13 cellular contexts compared by ENCODE assay signal in genomic region chr3:63753567-63753966, GRCh38.
DNase-seq lines count a peak whose midpoint lies in the region; ATAC-seq and TF ChIP-seq lines count a peak whose summit lies in the region.
"Had no signal": no experiment of that assay in that cellular context is flagged by ENCODE, and none has a peak within 500 bp of the region (broad histone marks: within the 10 kb centered on the region; RNA-seq: fewer than 3 reads in every experiment).

No MANE protein-coding gene starts in this region.

- H3K36me3 ChIP-seq in CD8-positive, alpha-beta memory T cell (ENCODE audit: insufficient read depth, low read length), result no peaks in the 10 kb centered on the region
- H3K36me3 ChIP-seq: thoracic aorta had no signal

- POLR2A ChIA-PET in CD8-positive, alpha-beta memory T cell (lab: Charles Lee), result no interaction called here

- H3K9me3 ChIP-seq in CD8-positive, alpha-beta memory T cell (ENCODE audit: low read length), result no peaks in the 10 kb centered on the region
- H3K9me3 ChIP-seq: psoas muscle, thoracic aorta had no signal

- no peaks in the 10 kb centered on the region for H3K4me1 ChIP-seq in CD8-positive, alpha-beta memory T cell (ENCODE audit: insufficient read depth, low read length)
- H3K4me1 ChIP-seq: psoas muscle had no signal

- CTCF ChIA-PET in CD8-positive, alpha-beta memory T cell (lab: Charles Lee), result no interaction called here

- H3K9me3 Mint-ChIP-seq in CD8-positive, alpha-beta memory T cell, result peaks cover 0 to 1% (median 0%) of the 10 kb centered on the region in 5 donors
- no peaks in the 10 kb centered on the region for H3K9me3 Mint-ChIP-seq in activated T-helper 1 cell treated with anti-CD3 and anti-CD28 coated beads, Interleukin-12 subunit alpha, Interleukin-12 subunit beta, Interleukin-2, Interleukin-4 antibody, amounts not matched to agents 30 ng/mL and 10 ng/mL and 1 ng/mL, durations not matched to agents 14 hours and 24 hours and 36 hours
- H3K9me3 Mint-ChIP-seq: activated CD4-positive, alpha-beta T cell treated with anti-CD3 and anti-CD28 coated beads, Interleukin-2, amount 10 ng/mL, durations not matched to agents 7 days and 5 days had no signal

- H3K4me1 Mint-ChIP-seq in CD8-positive, alpha-beta memory T cell, result no peaks in the 10 kb centered on the region
- no peaks in the 10 kb centered on the region for H3K4me1 Mint-ChIP-seq in activated T-helper 1 cell treated with anti-CD3 and anti-CD28 coated beads, Interleukin-12 subunit alpha, Interleukin-12 subunit beta, Interleukin-2, Interleukin-4 antibody, amounts not matched to agents 30 ng/mL and 10 ng/mL and 1 ng/mL, durations not matched to agents 14 hours and 24 hours and 36 hours (ENCODE audit: low read depth)
- H3K4me1 Mint-ChIP-seq: activated CD4-positive, alpha-beta T cell treated with anti-CD3 and anti-CD28 coated beads, Interleukin-2, amount 10 ng/mL, durations not matched to agents 7 days and 5 days had no signal

- H3K36me3 Mint-ChIP-seq in CD8-positive, alpha-beta memory T cell, result no peaks in the 10 kb centered on the region
- H3K36me3 Mint-ChIP-seq in activated T-helper 1 cell treated with anti-CD3 and anti-CD28 coated beads, Interleukin-12 subunit alpha, Interleukin-12 subunit beta, Interleukin-2, Interleukin-4 antibody, amounts not matched to agents 30 ng/mL and 10 ng/mL and 1 ng/mL, durations not matched to agents 14 hours and 24 hours and 36 hours (ENCODE audit: low read depth), result no peaks in the 10 kb centered on the region

- H3K27ac ChIP-seq in CD8-positive, alpha-beta memory T cell (ENCODE audit: low read depth, low read length), result no peak overlapping the region
- H3K27ac ChIP-seq: psoas muscle, thoracic aorta had no signal

- peaks cover 0 to 1% of the 10 kb centered on the region in 2 donors for H3K27me3 Mint-ChIP-seq in CD8-positive, alpha-beta memory T cell
- H3K27me3 Mint-ChIP-seq in activated T-helper 1 cell treated with anti-CD3 and anti-CD28 coated beads, Interleukin-12 subunit alpha, Interleukin-12 subunit beta, Interleukin-2, Interleukin-4 antibody, amounts not matched to agents 30 ng/mL and 10 ng/mL and 1 ng/mL, durations not matched to agents 14 hours and 24 hours and 36 hours (ENCODE audit: insufficient read depth), result peaks cover 1% of the 10 kb centered on the region
- H3K27me3 Mint-ChIP-seq: activated CD4-positive, alpha-beta T cell treated with anti-CD3 and anti-CD28 coated beads, Interleukin-2, amount 10 ng/mL, durations not matched to agents 7 days and 5 days had no signal

- H3K4me3 ChIP-seq in astrocyte of the cerebellum (ENCODE audit: low read depth, low read length), result no peak overlapping the region
- H3K4me3 ChIP-seq in CD8-positive, alpha-beta memory T cell (ENCODE audit: low read length), result no peak overlapping the region
- H3K4me3 ChIP-seq: psoas muscle, thoracic aorta had no signal

- intact Hi-C loops in activated T-helper 1 cell treated with anti-CD3 and anti-CD28 coated beads, Interleukin-12 subunit alpha, Interleukin-12 subunit beta, Interleukin-2, Interleukin-4 antibody, amounts not matched to agents 30 ng/mL and 10 ng/mL and 1 ng/mL, durations not matched to agents 14 hours and 24 hours and 36 hours (cut with micrococcal nuclease), result no loop called here

- no peak overlapping the region for H3K4me3 Mint-ChIP-seq in CD8-positive, alpha-beta memory T cell
- no peak overlapping the region for H3K4me3 Mint-ChIP-seq in activated T-helper 1 cell treated with anti-CD3 and anti-CD28 coated beads, Interleukin-12 subunit alpha, Interleukin-12 subunit beta, Interleukin-2, Interleukin-4 antibody, amounts not matched to agents 30 ng/mL and 10 ng/mL and 1 ng/mL, durations not matched to agents 14 hours and 24 hours and 36 hours
- H3K4me3 Mint-ChIP-seq: activated CD4-positive, alpha-beta T cell treated with anti-CD3 and anti-CD28 coated beads, Interleukin-2, amount 10 ng/mL, durations not matched to agents 7 days and 5 days had no signal

- no peak for ATAC-seq in GM21390 (IDR thresholded peaks at IDR 0.05; ENCODE audit: unreplicated experiment)
- ATAC-seq: psoas muscle had no signal

- in situ Hi-C loops in astrocyte of the cerebellum (cut with HindIII; ENCODE audit: low sequenced_read_pairs), result loop anchor here (5.0 kb wide), 1 partner anchor 66 kb away; no protein-coding TSS in a partner anchor

- no peaks in the 10 kb centered on the region for H3K27me3 ChIP-seq in CD8-positive, alpha-beta memory T cell (ENCODE audit: insufficient read depth, low read length, poor library complexity, severe bottlenecking)

- no peak overlapping the region for H3K27ac Mint-ChIP-seq in CD8-positive, alpha-beta memory T cell
- no peak overlapping the region for H3K27ac Mint-ChIP-seq in activated T-helper 1 cell treated with anti-CD3 and anti-CD28 coated beads, Interleukin-12 subunit alpha, Interleukin-12 subunit beta, Interleukin-2, Interleukin-4 antibody, amounts not matched to agents 30 ng/mL and 10 ng/mL and 1 ng/mL, durations not matched to agents 14 hours and 24 hours and 36 hours
- H3K27ac Mint-ChIP-seq: activated CD4-positive, alpha-beta T cell treated with anti-CD3 and anti-CD28 coated beads, Interleukin-2, amount 10 ng/mL, durations not matched to agents 7 days and 5 days had no signal

- peak; percentile 34 for DNase-seq in AG08395 (ENCODE audit: low spot score)
- DNase-seq in HT1080 (ENCODE audit: low read depth), result peak; percentile 33
- peak; percentile 28 for DNase-seq in astrocyte of the cerebellum (ENCODE audit: low read depth)
- DNase-seq in iPS-NIHi7 (ENCODE audit: extremely low spot score), result peak; percentile 50
- DNase-seq in CD8-positive, alpha-beta memory T cell, result no peak
- no peak for DNase-seq in stimulated activated CD4-positive, alpha-beta T cell treated with anti-CD3 and anti-CD28 coated beads, Interleukin-4, amount 100 ng/mL, for 1 hour
- DNase-seq in activated T-helper 1 cell treated with anti-CD3 and anti-CD28 coated beads, Interleukin-12 subunit alpha, Interleukin-12 subunit beta, Interleukin-2, Interleukin-4 antibody, amounts not matched to agents 30 ng/mL and 10 ng/mL and 1 ng/mL, durations not matched to agents 14 hours and 24 hours and 36 hours (ENCODE audit: low spot score), result no peak
- DNase-seq: activated CD4-positive, alpha-beta T cell treated with anti-CD3 and anti-CD28 coated beads, Interleukin-2, amount 10 ng/mL, durations not matched to agents 7 days and 5 days; activated effector memory CD4-positive, alpha-beta T cell treated with anti-CD3 and anti-CD28 coated beads, Interleukin-2, amount 50 U/mL, for 16 hours; NCI-H524; psoas muscle had no signal

- no peak for TF ChIP-seq CTCF in astrocyte of the cerebellum (IDR thresholded peaks at IDR 0.05; ENCODE audit: low read depth, low read length, missing control alignments)

Comparison
In these comparisons a context has a peak if more than half of its experiments do, and no peak if none do; other contexts are left out.
1. DNase-seq: peak in AG08395 (single experiment), HT1080 (single experiment), astrocyte of the cerebellum (single experiment) and iPS-NIHi7 (single experiment); none in CD8-positive, alpha-beta memory T cell (0 of 5), stimulated activated CD4-positive, alpha-beta T cell treated with anti-CD3 and anti-CD28 coated beads, Interleukin-4, amount 100 ng/mL, for 1 hour (single experiment) and activated T-helper 1 cell treated with anti-CD3 and anti-CD28 coated beads, Interleukin-12 subunit alpha, Interleukin-12 subunit beta, Interleukin-2, Interleukin-4 antibody, amounts not matched to agents 30 ng/mL and 10 ng/mL and 1 ng/mL, durations not matched to agents 14 hours and 24 hours and 36 hours (single experiment).